ENCODE assay signal across 23 cellular contexts in genomic region chr15:66912441-66912840, GRCh38.
DNase-seq lines count a peak whose midpoint lies in the region; ATAC-seq and TF ChIP-seq lines count a peak whose summit lies in the region.
"Had no signal": no experiment of that assay in that cellular context is flagged by ENCODE, and none has a peak within 500 bp of the region (broad histone marks: within the 10 kb centered on the region; RNA-seq: fewer than 3 reads in every experiment).

No MANE protein-coding gene starts in this region.

- H4K91ac ChIP-seq in H9 (ENCODE audit: insufficient read length, low read depth, low read length), result no peak overlapping the region

- no peak overlapping the region for H3K14ac ChIP-seq in H9 (ENCODE audit: insufficient read depth, low read length)

- H3K4me1 ChIP-seq in H9 (ENCODE audit: insufficient read depth, low read length) (no peaks in the 10 kb centered on the region), RWPE2 (ENCODE audit: insufficient read depth, poor library complexity, severe bottlenecking) (no peaks in the 10 kb centered on the region), osteoblast (ENCODE audit: insufficient read depth, low read length) (no peaks in the 10 kb centered on the region)

- H3K9me3 ChIP-seq in H9 (ENCODE audit: control insufficient read depth, low read depth, low read length), result no peaks in the 10 kb centered on the region
- peaks cover 3% of the 10 kb centered on the region for H3K9me3 ChIP-seq in RWPE2 (ENCODE audit: severe bottlenecking)
- H3K9me3 ChIP-seq in osteoblast (ENCODE audit: low read depth, low read length), result no peaks in the 10 kb centered on the region
- H3K9me3 ChIP-seq: esophagus squamous epithelium, upper lobe of left lung had no signal

- no peak overlapping the region for H3K4ac ChIP-seq in H9 (ENCODE audit: low read depth, low read length)

- no peak overlapping the region for H3K18ac ChIP-seq in H9 (ENCODE audit: insufficient read length, low read depth, low read length)

- H3K56ac ChIP-seq in H9 (ENCODE audit: insufficient read length, low read depth, low read length), result no peak overlapping the region

- H3K79me2 ChIP-seq in H9 (ENCODE audit: insufficient read depth, low read length) (no peaks in the 10 kb centered on the region), osteoblast (ENCODE audit: insufficient read depth, low read length) (no peaks in the 10 kb centered on the region)

- H2BK20ac ChIP-seq in H9 (ENCODE audit: low read depth, low read length, poor library complexity, severe bottlenecking), result no peak overlapping the region

- intact Hi-C loops in activated CD8-positive, alpha-beta T cell treated with anti-CD3 and anti-CD28 coated beads for 36 hours (cut with micrococcal nuclease), result no loop called here

- no peak overlapping the region for H2BK12ac ChIP-seq in H9 (ENCODE audit: insufficient read length, low read depth, low read length)

- no peaks in the 10 kb centered on the region for H4K20me1 ChIP-seq in H9 (ENCODE audit: control insufficient read depth, insufficient read depth, insufficient read length)
- no peaks in the 10 kb centered on the region for H4K20me1 ChIP-seq in osteoblast (ENCODE audit: insufficient read depth, low read length)

- no peak overlapping the region for H3K4me3 Mint-ChIP-seq in activated CD8-positive, alpha-beta T cell treated with anti-CD3 and anti-CD28 coated beads, Interleukin-2, amount 10 ng/mL, durations not matched to agents 7 days and 5 days
- H3K4me3 Mint-ChIP-seq in activated CD8-positive, alpha-beta T cell treated with anti-CD3 and anti-CD28 coated beads for 36 hours, result no peak overlapping the region
- H3K4me3 Mint-ChIP-seq in H9, result no peak overlapping the region; a peak in 1 of 5 replicates
- peak overlapping the region in 7 of 10 donors; percentile 22 to 78 (median 51) for H3K4me3 Mint-ChIP-seq in naive thymus-derived CD8-positive, alpha-beta T cell
- H3K4me3 Mint-ChIP-seq: effector memory CD8-positive, alpha-beta T cell; naive B cell; T-helper 1 cell treated with Interleukin-12 subunit alpha and Interleukin-12 subunit beta and Interleukin-4 antibody, amounts not matched to agents 30 μg/mL and 1 μg/mL, for 36 hours had no signal

- no peak for DNase-seq in activated CD8-positive, alpha-beta T cell treated with anti-CD3 and anti-CD28 coated beads, Interleukin-2, amount 10 ng/mL, durations not matched to agents 7 days and 5 days
- no peak for DNase-seq in activated CD8-positive, alpha-beta T cell treated with anti-CD3 and anti-CD28 coated beads for 36 hours
- DNase-seq in H9 (peak; percentile 10), RWPE2 (ENCODE audit: low spot score) (peak; percentile 59), cerebellar nuclear complex (lab: John Stamatoyannopoulos, UW) (no peak), osteoblast (ENCODE audit: insufficient read length, low spot score, missing footprints) (no peak)
- no peak for DNase-seq in naive thymus-derived CD8-positive, alpha-beta T cell
- DNase-seq: activated gamma-delta T cell; activated T-cell treated with anti-CD3 and anti-CD28 coated beads for 4 hours; brain microvascular endothelial cell; effector memory CD8-positive, alpha-beta T cell; esophagus squamous epithelium; left colon; mesendoderm; MM.1S; naive B cell; NCI-H1417 treated with DMSO at 0.1 percent for 48 hours; NCI-H446 treated with DMSO at 0.1 percent for 48 hours; upper lobe of left lung had no signal

- H3K36me3 Mint-ChIP-seq in activated CD8-positive, alpha-beta T cell treated with anti-CD3 and anti-CD28 coated beads, Interleukin-2, amount 10 ng/mL, durations not matched to agents 7 days and 5 days (ENCODE audit: low read depth), result peaks cover 13% of the 10 kb centered on the region
- no peaks in the 10 kb centered on the region for H3K36me3 Mint-ChIP-seq in activated CD8-positive, alpha-beta T cell treated with anti-CD3 and anti-CD28 coated beads for 36 hours (ENCODE audit: low read depth)
- peaks cover 0 to 3% (median 2%) of the 10 kb centered on the region in 3 experiments; a peak in 2 of 7 replicates for H3K36me3 Mint-ChIP-seq in H9 (ENCODE audit: insufficient read depth in 1 of 3, low read depth in 3 of 3)
- H3K36me3 Mint-ChIP-seq in naive thymus-derived CD8-positive, alpha-beta T cell, result peaks cover 0 to 10% (median 2%) of the 10 kb centered on the region in 3 donors

- peak overlapping the region; percentile 84 for H3K27ac Mint-ChIP-seq in activated CD8-positive, alpha-beta T cell treated with anti-CD3 and anti-CD28 coated beads, Interleukin-2, amount 10 ng/mL, durations not matched to agents 7 days and 5 days
- H3K27ac Mint-ChIP-seq in activated CD8-positive, alpha-beta T cell treated with anti-CD3 and anti-CD28 coated beads for 36 hours, result no peak overlapping the region
- H3K27ac Mint-ChIP-seq in H9, result no peak overlapping the region
- peak overlapping the region in 5 of 10 donors; percentile 16 to 82 (median 67) for H3K27ac Mint-ChIP-seq in naive thymus-derived CD8-positive, alpha-beta T cell
- H3K27ac Mint-ChIP-seq: effector memory CD8-positive, alpha-beta T cell had no signal

- CTCF ChIA-PET in activated CD8-positive, alpha-beta T cell treated with anti-CD3 and anti-CD28 coated beads, Interleukin-2, amount 10 ng/mL, durations not matched to agents 7 days and 5 days (lab: Charles Lee), result interaction anchor here (1.0 to 3.3 kb wide), 4 partner anchors 8 to 48 kb away, joined by 3 to 25 read pairs (median 12); no protein-coding TSS in a partner anchor
- CTCF ChIA-PET in activated CD8-positive, alpha-beta T cell treated with anti-CD3 and anti-CD28 coated beads for 36 hours (lab: Charles Lee), result interaction anchor here (1.0 to 1.7 kb wide), 3 partner anchors 8 to 10 kb away, joined by 3 to 6 read pairs (median 3); no protein-coding TSS in a partner anchor

- H3K4me3 ChIP-seq in RWPE2 (ENCODE audit: severe bottlenecking), result no peak overlapping the region
- H3K4me3 ChIP-seq in osteoblast (ENCODE audit: insufficient read depth, low read length), result no peak overlapping the region
- H3K4me3 ChIP-seq: A549, esophagus squamous epithelium, skin epidermis, upper lobe of left lung had no signal

- H3K23ac ChIP-seq in H9 (ENCODE audit: insufficient read length, low read depth, low read length), result no peak overlapping the region

- peaks cover 13% of the 10 kb centered on the region for H3K27me3 Mint-ChIP-seq in activated CD8-positive, alpha-beta T cell treated with anti-CD3 and anti-CD28 coated beads, Interleukin-2, amount 10 ng/mL, durations not matched to agents 7 days and 5 days (ENCODE audit: low read depth)
- H3K27me3 Mint-ChIP-seq in activated CD8-positive, alpha-beta T cell treated with anti-CD3 and anti-CD28 coated beads for 36 hours, result peaks cover 7% of the 10 kb centered on the region
- peaks cover 14% of the 10 kb centered on the region for H3K27me3 Mint-ChIP-seq in H9 (ENCODE audit: low read depth)
- H3K27me3 Mint-ChIP-seq in naive thymus-derived CD8-positive, alpha-beta T cell, result peaks cover 0 to 27% (median 8%) of the 10 kb centered on the region in 5 donors

- H3K9ac ChIP-seq in H9 (ENCODE audit: extremely low read depth, insufficient read length, low read length), result no peak overlapping the region

- H3K9me3 Mint-ChIP-seq in activated CD8-positive, alpha-beta T cell treated with anti-CD3 and anti-CD28 coated beads, Interleukin-2, amount 10 ng/mL, durations not matched to agents 7 days and 5 days (ENCODE audit: insufficient read depth), result peaks cover 11% of the 10 kb centered on the region
- peaks cover 5% of the 10 kb centered on the region for H3K9me3 Mint-ChIP-seq in activated CD8-positive, alpha-beta T cell treated with anti-CD3 and anti-CD28 coated beads for 36 hours
- peaks cover 8 to 12% of the 10 kb centered on the region in 2 experiments for H3K9me3 Mint-ChIP-seq in H9
- peaks cover 0 to 14% (median 5%) of the 10 kb centered on the region in 9 donors for H3K9me3 Mint-ChIP-seq in naive thymus-derived CD8-positive, alpha-beta T cell
- H3K9me3 Mint-ChIP-seq: effector memory CD8-positive, alpha-beta T cell had no signal

- WGBS in H9 (ENCODE audit: extremely low coverage, insufficient read length, low lambda C conversion rate), result no CpG with 5 or more reads among the region's 7 CpGs

- no peak overlapping the region for H2AK5ac ChIP-seq in H9 (ENCODE audit: insufficient read length, low read length)

- no peak overlapping the region for H4K8ac ChIP-seq in H9 (replicated peaks; ENCODE audit: insufficient read length, low read depth, low read length)

- H2BK120ac ChIP-seq in H9 (ENCODE audit: low read depth, low read length, poor library complexity, severe bottlenecking), result no peak overlapping the region

- H3K4me1 Mint-ChIP-seq in activated CD8-positive, alpha-beta T cell treated with anti-CD3 and anti-CD28 coated beads, Interleukin-2, amount 10 ng/mL, durations not matched to agents 7 days and 5 days (ENCODE audit: low read depth), result peaks cover 56% of the 10 kb centered on the region
- H3K4me1 Mint-ChIP-seq in activated CD8-positive, alpha-beta T cell treated with anti-CD3 and anti-CD28 coated beads for 36 hours (ENCODE audit: low read depth), result peaks cover 12% of the 10 kb centered on the region
- H3K4me1 Mint-ChIP-seq in H9, result peaks cover 0 to 9% of the 10 kb centered on the region in 2 experiments; a peak in 2 of 4 replicates
- peaks cover 10 to 21% (median 20%) of the 10 kb centered on the region in 4 donors for H3K4me1 Mint-ChIP-seq in naive thymus-derived CD8-positive, alpha-beta T cell

- H2BK5ac ChIP-seq in H9 (ENCODE audit: insufficient read length, low read length), result no peak overlapping the region

- H2BK15ac ChIP-seq in H9 (ENCODE audit: low read depth, low read length), result no peak overlapping the region

- no peaks in the 10 kb centered on the region for H3K27me3 ChIP-seq in H9 (ENCODE audit: insufficient read depth, low read length)
- no peaks in the 10 kb centered on the region for H3K27me3 ChIP-seq in RWPE2 (ENCODE audit: insufficient read depth, poor library complexity, severe bottlenecking)
- H3K27me3 ChIP-seq in osteoblast (ENCODE audit: insufficient read depth, low read length), result no peaks in the 10 kb centered on the region
- H3K27me3 ChIP-seq: brain microvascular endothelial cell, upper lobe of left lung had no signal

- H3K36me3 ChIP-seq in RWPE2 (ENCODE audit: low read depth), result no peaks in the 10 kb centered on the region
- H3K36me3 ChIP-seq in osteoblast (ENCODE audit: insufficient read depth, low read length), result no peaks in the 10 kb centered on the region
- H3K36me3 ChIP-seq: brain microvascular endothelial cell, esophagus squamous epithelium, upper lobe of left lung had no signal

- POLR2A ChIA-PET in activated CD8-positive, alpha-beta T cell treated with anti-CD3 and anti-CD28 coated beads, Interleukin-2, amount 10 ng/mL, durations not matched to agents 7 days and 5 days (lab: Charles Lee), result interaction anchor here (0.6 kb wide), 1 partner anchor 25 kb away, joined by 4 read pairs; no protein-coding TSS in a partner anchor
- POLR2A ChIA-PET in activated CD8-positive, alpha-beta T cell treated with anti-CD3 and anti-CD28 coated beads for 36 hours (lab: Charles Lee), result interaction anchor here (0.8 kb wide), 1 partner anchor 8 kb away, joined by 5 read pairs; no protein-coding TSS in a partner anchor
- POLR2A ChIA-PET in naive thymus-derived CD8-positive, alpha-beta T cell (lab: Charles Lee), result no interaction called here

- no peak for TF ChIP-seq CTCF in activated CD8-positive, alpha-beta T cell treated with anti-CD3 and anti-CD28 coated beads for 36 hours (IDR thresholded peaks at IDR 0.05)
- TF ChIP-seq CTCF in H9 (conservative IDR thresholded peaks at IDR 0.05), result no peak
- no peak for TF ChIP-seq CTCF in RWPE2 (IDR thresholded peaks at IDR 0.05; ENCODE audit: poor library complexity, severe bottlenecking)
- no peak for TF ChIP-seq CTCF in osteoblast (IDR thresholded peaks at IDR 0.05; ENCODE audit: extremely low read depth, low read depth, low read length)

- no peak overlapping the region for H3K27ac ChIP-seq in H9 (ENCODE audit: insufficient read length, low read depth, low read length)
- H3K27ac ChIP-seq in RWPE2 (ENCODE audit: poor library complexity, severe bottlenecking), result no peak overlapping the region
- no peak overlapping the region for H3K27ac ChIP-seq in osteoblast (ENCODE audit: low read depth, low read length)
- H3K27ac ChIP-seq: brain microvascular endothelial cell, esophagus squamous epithelium, skin epidermis, upper lobe of left lung had no signal

- H3K23me2 ChIP-seq in H9 (ENCODE audit: insufficient read length, low read depth, low read length, poor library complexity, severe bottlenecking), result no peaks in the 10 kb centered on the region

- H3K4me2 ChIP-seq in H9 (ENCODE audit: insufficient read depth, insufficient read length, low read length) (no peak overlapping the region), osteoblast (ENCODE audit: insufficient read depth, low read length) (no peak overlapping the region)
- H3K4me2 ChIP-seq: A549 had no signal

- H2AFZ ChIP-seq in H9 (ENCODE audit: low read length) (no peak overlapping the region), osteoblast (ENCODE audit: low read length) (no peak overlapping the region)

- H3K79me1 ChIP-seq in H9 (ENCODE audit: insufficient read depth, low read depth, low read length, poor library complexity, severe bottlenecking), result no peaks in the 10 kb centered on the region

- peak; percentile 34 for ATAC-seq in activated CD8-positive, alpha-beta T cell treated with anti-CD3 and anti-CD28 coated beads, Interleukin-2, amount 10 ng/mL, durations not matched to agents 7 days and 5 days
- no peak for ATAC-seq in activated CD8-positive, alpha-beta T cell treated with anti-CD3 and anti-CD28 coated beads for 36 hours
- ATAC-seq in RWPE2 (ENCODE audit: low read depth) (no peak), GM19463 (IDR thresholded peaks at IDR 0.05; ENCODE audit: unreplicated experiment) (no peak)
- ATAC-seq in naive thymus-derived CD8-positive, alpha-beta T cell, result no peak
- ATAC-seq: A549, left colon had no signal

- H4K5ac ChIP-seq in H9 (ENCODE audit: insufficient read length, low read depth, low read length), result no peak overlapping the region

- H3T11ph ChIP-seq in H9 (ENCODE audit: low read length), result no peak overlapping the region

Comparison
In these comparisons a context has a peak if more than half of its experiments do, and no peak if none do; other contexts are left out.
1. DNase-seq: peak in H9 (single experiment) and RWPE2 (single experiment); none in activated CD8-positive, alpha-beta T cell treated with anti-CD3 and anti-CD28 coated beads, Interleukin-2, amount 10 ng/mL, durations not matched to agents 7 days and 5 days (single experiment), activated CD8-positive, alpha-beta T cell treated with anti-CD3 and anti-CD28 coated beads for 36 hours (single experiment), naive thymus-derived CD8-positive, alpha-beta T cell (0 of 10), cerebellar nuclear complex (0 of 2) and osteoblast (single experiment).
2. H3K4me3 Mint-ChIP-seq: peak in naive thymus-derived CD8-positive, alpha-beta T cell (7 of 10); none in activated CD8-positive, alpha-beta T cell treated with anti-CD3 and anti-CD28 coated beads, Interleukin-2, amount 10 ng/mL, durations not matched to agents 7 days and 5 days (single experiment), activated CD8-positive, alpha-beta T cell treated with anti-CD3 and anti-CD28 coated beads for 36 hours (single experiment) and H9 (0 of 2).